16 cellular contexts compared by ENCODE assay signal in the genomic region with DNA sequence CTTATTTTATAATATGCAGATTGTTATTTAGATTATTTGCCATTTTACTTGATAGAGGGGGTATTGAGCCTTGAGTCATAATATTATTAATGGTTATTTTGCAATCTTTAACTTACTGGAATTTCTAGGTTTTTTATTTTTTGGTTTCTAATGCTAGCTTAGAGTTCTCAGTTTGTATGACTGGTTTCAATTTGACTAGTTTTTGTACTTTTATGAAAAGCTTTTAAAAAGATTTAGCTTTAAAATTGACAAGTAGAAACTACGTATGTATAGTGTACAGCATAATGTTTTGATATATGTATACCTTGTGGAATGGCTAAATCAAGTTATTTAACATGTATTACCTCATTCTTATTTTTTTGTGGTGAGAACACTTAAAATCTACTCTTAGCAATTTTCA. TPM values are rescaled to one million over a fixed set of nuclear protein-coding genes. Genes with fewer than 3 reads are reported as not detected.
DNase-seq lines count a peak whose midpoint lies in the region; ATAC-seq and TF ChIP-seq lines count a peak whose summit lies in the region.
"Had no signal": no experiment of that assay in that cellular context is flagged by ENCODE, and none has a peak within 500 bp of the region (broad histone marks: within the 10 kb centered on the region; RNA-seq: fewer than 3 reads in every experiment).

No MANE protein-coding gene starts in this region.

- H3K9me2 ChIP-seq in Karpas-422 (replicated peaks; ENCODE audit: insufficient read depth, low read length): no peaks in the 10 kb centered on the region

- H3K4me1 Mint-ChIP-seq in CD4-positive, alpha-beta T cell (ENCODE audit: low read depth): no peaks in the 10 kb centered on the region

- peaks cover 23% of the 10 kb centered on the region for H3K4me1 ChIP-seq in Karpas-422 (ENCODE audit: low read length)
- H3K4me1 ChIP-seq: Caco-2, testis had no signal

- H3K27ac Mint-ChIP-seq in CD4-positive, alpha-beta T cell: no peak overlapping the region
- H3K27ac Mint-ChIP-seq: activated CD4-positive, alpha-beta memory T cell treated with anti-CD3 and anti-CD28 coated beads, Interleukin-2, amount 10 ng/mL, durations not matched to agents 7 days and 5 days; T-helper 1 cell treated with Interleukin-12 subunit alpha and Interleukin-12 subunit beta and Interleukin-4 antibody, amounts not matched to agents 30 μg/mL and 1 μg/mL, for 36 hours had no signal

- H3K27me3 ChIP-seq in CD4-positive, alpha-beta T cell (ENCODE audit: control insufficient read depth, insufficient read depth, low read length): no peaks in the 10 kb centered on the region
- H3K27me3 ChIP-seq in Karpas-422 (ENCODE audit: low read length): no peaks in the 10 kb centered on the region
- H3K27me3 ChIP-seq: dorsolateral prefrontal cortex, testis had no signal

- peaks cover 73% of the 10 kb centered on the region for H3K36me3 Mint-ChIP-seq in CD4-positive, alpha-beta T cell (ENCODE audit: low read depth)

- peaks cover 72% of the 10 kb centered on the region for H3K79me2 ChIP-seq in Karpas-422 (ENCODE audit: low read length)

- H3K9me3 Mint-ChIP-seq in CD4-positive, alpha-beta T cell: no peaks in the 10 kb centered on the region
- H3K9me3 Mint-ChIP-seq: activated CD4-positive, alpha-beta memory T cell treated with anti-CD3 and anti-CD28 coated beads, Interleukin-2, amount 10 ng/mL, durations not matched to agents 7 days and 5 days; T-helper 1 cell treated with Interleukin-12 subunit alpha and Interleukin-12 subunit beta and Interleukin-4 antibody, amounts not matched to agents 30 μg/mL and 1 μg/mL, for 36 hours had no signal

- no peaks in the 10 kb centered on the region for H3K27me3 Mint-ChIP-seq in CD4-positive, alpha-beta T cell
- H3K27me3 Mint-ChIP-seq: activated CD4-positive, alpha-beta memory T cell treated with anti-CD3 and anti-CD28 coated beads, Interleukin-2, amount 10 ng/mL, durations not matched to agents 7 days and 5 days had no signal

- POLR2A ChIA-PET in CD4-positive, alpha-beta T cell (lab: Charles Lee): no interaction called here

- DNase-seq in GM12865 (ENCODE audit: low read depth): peak; percentile 7
- DNase-seq in CD4-positive, alpha-beta T cell: no peak
- no peak for DNase-seq in SIG-M5 (lab: John Stamatoyannopoulos, UW)
- no peak for DNase-seq in NAMALWA (ENCODE audit: low spot score)
- DNase-seq in Karpas-422: no peak
- DNase-seq: activated CD4-positive, alpha-beta memory T cell treated with anti-CD3 and anti-CD28 coated beads, Interleukin-2, amount 10 ng/mL, durations not matched to agents 7 days and 5 days; activated effector memory CD4-positive, alpha-beta T cell treated with Interleukin-2 at 50 U/mL for 16 hours; Caco-2; dorsolateral prefrontal cortex; kidney glomerular epithelial cell; NCI-H2081; testis had no signal

- no peak overlapping the region for H3K4me2 ChIP-seq in Karpas-422 (ENCODE audit: low read depth, low read length, poor library complexity, severe bottlenecking)

- H3K27ac ChIP-seq in CD4-positive, alpha-beta T cell (ENCODE audit: low read depth, low read length): no peak overlapping the region
- H3K27ac ChIP-seq in Karpas-422 (ENCODE audit: low read length): no peak overlapping the region
- H3K27ac ChIP-seq: dorsolateral prefrontal cortex, testis had no signal

- ATAC-seq in GM19351 (IDR thresholded peaks at IDR 0.05; ENCODE audit: unreplicated experiment) (peak; percentile 83), HG02610 (IDR thresholded peaks at IDR 0.05; ENCODE audit: unreplicated experiment) (peak; percentile 76), HG03457 (IDR thresholded peaks at IDR 0.05; ENCODE audit: unreplicated experiment) (peak; percentile 60)
- no peak for ATAC-seq in CD4-positive, alpha-beta T cell (ENCODE audit: poor library complexity)

- TF ChIP-seq CTCF in GM12865 (IDR thresholded peaks at IDR 0.05; ENCODE audit: insufficient read depth, low read depth, low read length, missing control alignments): no peak
- no peak for TF ChIP-seq CTCF in CD4-positive, alpha-beta T cell (IDR thresholded peaks at IDR 0.05)

- peaks cover 48% of the 10 kb centered on the region for H3K36me3 ChIP-seq in Karpas-422 (ENCODE audit: insufficient read depth, low read length)

- no peak overlapping the region for H2AFZ ChIP-seq in Karpas-422 (ENCODE audit: low read length)

- no peaks in the 10 kb centered on the region for H4K20me1 ChIP-seq in Karpas-422 (ENCODE audit: insufficient read depth, low read depth, low read length)

- no peaks in the 10 kb centered on the region for H3K9me3 ChIP-seq in CD4-positive, alpha-beta T cell (ENCODE audit: control insufficient read depth, low read length)
- H3K9me3 ChIP-seq in Karpas-422 (ENCODE audit: low read length): no peaks in the 10 kb centered on the region
- H3K9me3 ChIP-seq: Caco-2, testis had no signal

- H3K9ac ChIP-seq in Karpas-422 (ENCODE audit: low read length): no peak overlapping the region

- no peak overlapping the region for H3K4me3 Mint-ChIP-seq in CD4-positive, alpha-beta T cell
- H3K4me3 Mint-ChIP-seq: activated CD4-positive, alpha-beta memory T cell treated with anti-CD3 and anti-CD28 coated beads, Interleukin-2, amount 10 ng/mL, durations not matched to agents 7 days and 5 days; T-helper 1 cell treated with Interleukin-12 subunit alpha and Interleukin-12 subunit beta and Interleukin-4 antibody, amounts not matched to agents 30 μg/mL and 1 μg/mL, for 36 hours had no signal

- intact Hi-C loops in CD4-positive, alpha-beta T cell (cut with DNase I, micrococcal nuclease): no loop called here

- CTCF ChIA-PET in CD4-positive, alpha-beta T cell (lab: Charles Lee): interaction anchor here (0.6 to 1.0 kb wide), 2 partner anchors 13 to 745 kb away, joined by 3 read pairs; no protein-coding TSS in a partner anchor

- H3K4me3 ChIP-seq in GM12865 (ENCODE audit: low read depth, low read length): no peak overlapping the region
- H3K4me3 ChIP-seq in Karpas-422 (ENCODE audit: low read length): no peak overlapping the region
- H3K4me3 ChIP-seq: dorsolateral prefrontal cortex, testis had no signal

RNA-seq across cellular contexts. Expression of a gene that starts 41.5 kb away (rescaled TPM):
- total RNA-seq in CD4-positive, alpha-beta T cell: 10 to 100 TPM; 45.5 to 51.4 TPM
- total RNA-seq in Karpas-422 (2014; rRNA removed; shearing (Covaris generic); ENCODE audit: low replicate concordance): 72.3 and 117 TPM in 2 replicates
